ENCODE assay signal across 8 cellular contexts in the genomic region with DNA sequence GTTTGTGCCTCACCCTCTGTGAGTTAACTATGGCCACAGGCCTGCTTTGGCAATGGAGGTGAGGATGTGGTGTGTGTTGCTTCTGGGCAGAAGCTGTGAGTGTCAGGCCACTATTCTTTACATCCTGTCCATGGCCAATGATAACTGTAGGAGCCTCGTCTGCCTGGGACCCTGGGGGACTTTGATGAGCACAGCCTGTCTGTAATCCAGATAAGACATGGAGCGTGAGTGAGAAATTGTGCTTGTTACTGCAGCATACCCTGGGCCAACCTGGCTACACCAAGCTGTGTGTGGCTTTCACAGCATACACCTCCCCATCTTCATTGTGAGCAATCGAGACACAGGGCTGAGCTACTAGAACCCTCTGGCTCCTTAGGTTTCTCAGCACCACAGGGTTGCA.
"Had no signal": no experiment of that assay in that cellular context is flagged by ENCODE, and none has a peak within 500 bp of the region (broad histone marks: within the 10 kb centered on the region; RNA-seq: fewer than 3 reads in every experiment).

No MANE protein-coding gene starts in this region.

- H2AFZ ChIP-seq: GM23248 had no signal

- ATAC-seq: HCT116 had no signal

- H3K9ac ChIP-seq: GM23248 had no signal

- H3K9me3 ChIP-seq: HAP-1 had no signal

- H3K27ac ChIP-seq: GM23248 had no signal

- H3K4me1 ChIP-seq: HAP-1 had no signal

- FAIRE-seq: HTR-8/SVneo had no signal

- DNase-seq: GM23248, GOT3, H7, HFFc6, KBM-7 had no signal

- H3K36me3 ChIP-seq: HAP-1 had no signal

- H3K4me3 ChIP-seq: GM23248, HAP-1 had no signal
